Comparison of ENCODE assay signal across 1 cellular context in the genomic region with DNA sequence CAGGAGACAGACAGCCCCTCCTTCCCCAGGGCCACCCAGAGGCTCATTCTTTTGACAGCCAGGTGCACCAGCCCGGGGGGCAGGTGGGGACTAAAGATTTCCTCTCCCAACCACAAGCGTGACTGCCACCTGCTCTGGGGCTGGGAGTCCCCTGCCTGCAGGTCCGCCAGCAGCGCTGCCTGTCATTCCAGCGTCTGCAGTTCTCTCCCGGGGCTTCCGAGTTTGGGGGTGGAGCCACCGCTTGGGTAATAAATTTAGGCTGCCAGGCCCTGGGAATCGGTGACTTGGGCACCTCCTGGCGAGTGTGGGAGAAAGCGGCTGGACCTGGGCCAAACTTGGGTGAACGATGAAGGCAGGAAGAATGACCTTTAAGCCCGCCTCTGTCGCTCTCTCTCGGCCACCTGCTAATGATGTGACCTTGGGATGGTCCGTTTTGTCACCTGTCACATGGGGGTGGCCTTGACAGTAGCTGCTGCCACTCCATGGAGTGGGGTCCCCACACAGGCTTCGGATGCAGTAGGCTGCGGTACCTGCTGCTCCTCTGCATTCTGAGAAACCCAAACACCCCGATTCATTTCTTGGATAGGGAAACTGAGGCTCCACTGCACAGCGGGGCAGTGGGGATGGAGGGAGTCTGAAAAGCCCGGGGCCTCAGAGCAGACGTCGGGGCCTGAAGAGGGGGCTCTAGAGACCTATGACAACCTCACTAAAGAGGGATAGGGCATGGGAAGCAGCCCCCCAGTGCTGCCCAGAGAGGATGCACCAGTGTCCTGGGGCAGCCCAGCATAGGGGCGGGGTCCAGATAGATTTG.
TF ChIP-seq lines count a peak whose summit lies in the region.

No MANE protein-coding gene starts in this region.

TF ChIP-seq in HepG2, 621 proteins besides CTCF, POLR2A, EP300 and RAD21 (continued from another document and continues in another):
- TF ChIP-seq RORA (CRISPR knock-in tag; IDR thresholded peaks at IDR 0.05) (no peak), ZNF670 (CRISPR knock-in tag; IDR thresholded peaks at IDR 0.05; ENCODE audit: borderline replicate concordance) (no peak; the same call in 1 of the 2 replicates), ZNF260 (CRISPR knock-in tag; IDR thresholded peaks at IDR 0.05; ENCODE audit: borderline replicate concordance, low read depth) (no peak), NR2F6 (IDR thresholded peaks at IDR 0.05) (peak; percentile 67), NR2F6 (CRISPR knock-in tag; IDR thresholded peaks at IDR 0.05) (peak; percentile 88), ZKSCAN1 (IDR thresholded peaks at IDR 0.05; ENCODE audit: low read length) (no peak), ZNF337 (CRISPR knock-in tag; IDR thresholded peaks at IDR 0.05; ENCODE audit: borderline replicate concordance, low read depth) (no peak), RBFOX2 (IDR thresholded peaks at IDR 0.05; ENCODE audit: low read depth, low read length) (no peak), NFRKB (IDR thresholded peaks at IDR 0.05) (no peak), NCOA1 (CRISPR knock-in tag; IDR thresholded peaks at IDR 0.05) (0 out of 2 replicates have a peak, but pooled peaks have one; percentile 65), ELF3 (CRISPR knock-in tag; IDR thresholded peaks at IDR 0.05) (peak; percentile 35; the same call in 1 of the 2 replicates), TCF7 (IDR thresholded peaks at IDR 0.05; ENCODE audit: low read depth) (no peak), ZNF460 (CRISPR knock-in tag; IDR thresholded peaks at IDR 0.05; ENCODE audit: borderline replicate concordance) (no peak; the same call in 1 of the 2 replicates), KDM4B (CRISPR knock-in tag; IDR thresholded peaks at IDR 0.05) (no peak)
- TF ChIP-seq, protein P1, sequence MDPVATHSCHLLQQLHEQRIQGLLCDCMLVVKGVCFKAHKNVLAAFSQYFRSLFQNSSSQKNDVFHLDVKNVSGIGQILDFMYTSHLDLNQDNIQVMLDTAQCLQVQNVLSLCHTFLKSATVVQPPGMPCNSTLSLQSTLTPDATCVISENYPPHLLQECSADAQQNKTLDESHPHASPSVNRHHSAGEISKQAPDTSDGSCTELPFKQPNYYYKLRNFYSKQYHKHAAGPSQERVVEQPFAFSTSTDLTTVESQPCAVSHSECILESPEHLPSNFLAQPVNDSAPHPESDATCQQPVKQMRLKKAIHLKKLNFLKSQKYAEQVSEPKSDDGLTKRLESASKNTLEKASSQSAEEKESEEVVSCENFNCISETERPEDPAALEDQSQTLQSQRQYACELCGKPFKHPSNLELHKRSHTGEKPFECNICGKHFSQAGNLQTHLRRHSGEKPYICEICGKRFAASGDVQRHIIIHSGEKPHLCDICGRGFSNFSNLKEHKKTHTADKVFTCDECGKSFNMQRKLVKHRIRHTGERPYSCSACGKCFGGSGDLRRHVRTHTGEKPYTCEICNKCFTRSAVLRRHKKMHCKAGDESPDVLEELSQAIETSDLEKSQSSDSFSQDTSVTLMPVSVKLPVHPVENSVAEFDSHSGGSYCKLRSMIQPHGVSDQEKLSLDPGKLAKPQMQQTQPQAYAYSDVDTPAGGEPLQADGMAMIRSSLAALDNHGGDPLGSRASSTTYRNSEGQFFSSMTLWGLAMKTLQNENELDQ (CRISPR knock-in tag; IDR thresholded peaks at IDR 0.05; ENCODE audit: borderline replicate concordance): no peak
- TF ChIP-seq, protein P2, sequence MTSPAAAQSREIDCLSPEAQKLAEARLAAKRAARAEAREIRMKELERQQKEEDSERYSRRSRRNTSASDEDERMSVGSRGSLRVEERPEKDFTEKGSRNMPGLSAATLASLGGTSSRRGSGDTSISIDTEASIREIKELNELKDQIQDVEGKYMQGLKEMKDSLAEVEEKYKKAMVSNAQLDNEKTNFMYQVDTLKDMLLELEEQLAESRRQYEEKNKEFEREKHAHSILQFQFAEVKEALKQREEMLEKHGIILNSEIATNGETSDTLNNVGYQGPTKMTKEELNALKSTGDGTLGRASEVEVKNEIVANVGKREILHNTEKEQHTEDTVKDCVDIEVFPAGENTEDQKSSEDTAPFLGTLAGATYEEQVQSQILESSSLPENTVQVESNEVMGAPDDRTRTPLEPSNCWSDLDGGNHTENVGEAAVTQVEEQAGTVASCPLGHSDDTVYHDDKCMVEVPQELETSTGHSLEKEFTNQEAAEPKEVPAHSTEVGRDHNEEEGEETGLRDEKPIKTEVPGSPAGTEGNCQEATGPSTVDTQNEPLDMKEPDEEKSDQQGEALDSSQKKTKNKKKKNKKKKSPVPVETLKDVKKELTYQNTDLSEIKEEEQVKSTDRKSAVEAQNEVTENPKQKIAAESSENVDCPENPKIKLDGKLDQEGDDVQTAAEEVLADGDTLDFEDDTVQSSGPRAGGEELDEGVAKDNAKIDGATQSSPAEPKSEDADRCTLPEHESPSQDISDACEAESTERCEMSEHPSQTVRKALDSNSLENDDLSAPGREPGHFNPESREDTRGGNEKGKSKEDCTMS (CRISPR knock-in tag; conservative IDR thresholded peaks at IDR 0.05): no peak
- TF ChIP-seq, protein P3, sequence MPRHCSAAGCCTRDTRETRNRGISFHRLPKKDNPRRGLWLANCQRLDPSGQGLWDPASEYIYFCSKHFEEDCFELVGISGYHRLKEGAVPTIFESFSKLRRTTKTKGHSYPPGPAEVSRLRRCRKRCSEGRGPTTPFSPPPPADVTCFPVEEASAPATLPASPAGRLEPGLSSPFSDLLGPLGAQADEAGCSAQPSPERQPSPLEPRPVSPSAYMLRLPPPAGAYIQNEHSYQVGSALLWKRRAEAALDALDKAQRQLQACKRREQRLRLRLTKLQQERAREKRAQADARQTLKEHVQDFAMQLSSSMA (CRISPR knock-in tag; IDR thresholded peaks at IDR 0.05): no peak
- TF ChIP-seq, protein P4, sequence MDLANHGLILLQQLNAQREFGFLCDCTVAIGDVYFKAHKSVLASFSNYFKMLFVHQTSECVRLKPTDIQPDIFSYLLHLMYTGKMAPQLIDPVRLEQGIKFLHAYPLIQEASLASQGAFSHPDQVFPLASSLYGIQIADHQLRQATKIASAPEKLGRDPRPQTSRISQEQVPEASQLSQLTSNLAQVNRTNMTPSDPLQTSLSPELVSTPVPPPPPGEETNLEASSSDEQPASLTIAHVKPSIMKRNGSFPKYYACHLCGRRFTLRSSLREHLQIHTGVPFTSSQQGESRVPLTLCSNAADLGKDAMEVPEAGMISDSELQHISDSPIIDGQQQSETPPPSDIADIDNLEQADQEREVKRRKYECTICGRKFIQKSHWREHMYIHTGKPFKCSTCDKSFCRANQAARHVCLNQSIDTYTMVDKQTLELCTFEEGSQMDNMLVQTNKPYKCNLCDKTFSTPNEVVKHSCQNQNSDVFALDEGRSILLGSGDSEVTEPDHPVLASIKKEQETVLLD (CRISPR knock-in tag; IDR thresholded peaks at IDR 0.05; ENCODE audit: low read depth): no peak
- TF ChIP-seq, protein P5, sequence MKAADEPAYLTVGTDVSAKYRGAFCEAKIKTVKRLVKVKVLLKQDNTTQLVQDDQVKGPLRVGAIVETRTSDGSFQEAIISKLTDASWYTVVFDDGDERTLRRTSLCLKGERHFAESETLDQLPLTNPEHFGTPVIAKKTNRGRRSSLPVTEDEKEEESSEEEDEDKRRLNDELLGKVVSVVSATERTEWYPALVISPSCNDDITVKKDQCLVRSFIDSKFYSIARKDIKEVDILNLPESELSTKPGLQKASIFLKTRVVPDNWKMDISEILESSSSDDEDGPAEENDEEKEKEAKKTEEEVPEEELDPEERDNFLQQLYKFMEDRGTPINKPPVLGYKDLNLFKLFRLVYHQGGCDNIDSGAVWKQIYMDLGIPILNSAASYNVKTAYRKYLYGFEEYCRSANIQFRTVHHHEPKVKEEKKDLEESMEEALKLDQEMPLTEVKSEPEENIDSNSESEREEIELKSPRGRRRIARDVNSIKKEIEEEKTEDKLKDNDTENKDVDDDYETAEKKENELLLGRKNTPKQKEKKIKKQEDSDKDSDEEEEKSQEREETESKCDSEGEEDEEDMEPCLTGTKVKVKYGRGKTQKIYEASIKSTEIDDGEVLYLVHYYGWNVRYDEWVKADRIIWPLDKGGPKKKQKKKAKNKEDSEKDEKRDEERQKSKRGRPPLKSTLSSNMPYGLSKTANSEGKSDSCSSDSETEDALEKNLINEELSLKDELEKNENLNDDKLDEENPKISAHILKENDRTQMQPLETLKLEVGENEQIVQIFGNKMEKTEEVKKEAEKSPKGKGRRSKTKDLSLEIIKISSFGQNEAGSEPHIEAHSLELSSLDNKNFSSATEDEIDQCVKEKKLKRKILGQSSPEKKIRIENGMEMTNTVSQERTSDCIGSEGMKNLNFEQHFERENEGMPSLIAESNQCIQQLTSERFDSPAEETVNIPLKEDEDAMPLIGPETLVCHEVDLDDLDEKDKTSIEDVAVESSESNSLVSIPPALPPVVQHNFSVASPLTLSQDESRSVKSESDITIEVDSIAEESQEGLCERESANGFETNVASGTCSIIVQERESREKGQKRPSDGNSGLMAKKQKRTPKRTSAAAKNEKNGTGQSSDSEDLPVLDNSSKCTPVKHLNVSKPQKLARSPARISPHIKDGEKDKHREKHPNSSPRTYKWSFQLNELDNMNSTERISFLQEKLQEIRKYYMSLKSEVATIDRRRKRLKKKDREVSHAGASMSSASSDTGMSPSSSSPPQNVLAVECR (CRISPR knock-in tag; IDR thresholded peaks at IDR 0.05; ENCODE audit: borderline replicate concordance): peak; percentile 71
- TF ChIP-seq, protein P6, sequence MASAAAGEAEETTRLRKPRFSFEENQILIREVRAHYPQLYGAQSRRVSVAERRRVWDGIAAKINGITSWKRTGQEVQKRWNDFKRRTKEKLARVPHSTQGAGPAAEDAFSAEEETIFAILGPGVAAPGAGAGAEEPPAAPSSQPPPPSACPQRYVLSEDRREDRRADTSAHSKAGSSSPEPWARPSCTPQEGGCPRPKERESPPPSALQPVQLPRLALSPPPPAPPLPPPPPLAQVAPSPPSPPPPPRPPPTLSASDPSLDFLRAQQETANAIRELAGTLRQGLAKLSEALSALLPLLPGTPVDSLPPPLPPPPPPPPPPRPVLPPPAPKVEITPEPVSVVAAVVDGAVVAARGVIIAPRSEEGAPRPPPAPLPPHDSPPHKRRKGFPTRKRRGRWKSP (CRISPR knock-in tag; IDR thresholded peaks at IDR 0.05): 0 out of 2 replicates have a peak, but pooled peaks have one; percentile 51
- TF ChIP-seq, protein P7, sequence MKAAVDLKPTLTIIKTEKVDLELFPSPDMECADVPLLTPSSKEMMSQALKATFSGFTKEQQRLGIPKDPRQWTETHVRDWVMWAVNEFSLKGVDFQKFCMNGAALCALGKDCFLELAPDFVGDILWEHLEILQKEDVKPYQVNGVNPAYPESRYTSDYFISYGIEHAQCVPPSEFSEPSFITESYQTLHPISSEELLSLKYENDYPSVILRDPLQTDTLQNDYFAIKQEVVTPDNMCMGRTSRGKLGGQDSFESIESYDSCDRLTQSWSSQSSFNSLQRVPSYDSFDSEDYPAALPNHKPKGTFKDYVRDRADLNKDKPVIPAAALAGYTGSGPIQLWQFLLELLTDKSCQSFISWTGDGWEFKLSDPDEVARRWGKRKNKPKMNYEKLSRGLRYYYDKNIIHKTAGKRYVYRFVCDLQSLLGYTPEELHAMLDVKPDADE (CRISPR knock-in tag; IDR thresholded peaks at IDR 0.05): no peak
- TF ChIP-seq, protein P8, sequence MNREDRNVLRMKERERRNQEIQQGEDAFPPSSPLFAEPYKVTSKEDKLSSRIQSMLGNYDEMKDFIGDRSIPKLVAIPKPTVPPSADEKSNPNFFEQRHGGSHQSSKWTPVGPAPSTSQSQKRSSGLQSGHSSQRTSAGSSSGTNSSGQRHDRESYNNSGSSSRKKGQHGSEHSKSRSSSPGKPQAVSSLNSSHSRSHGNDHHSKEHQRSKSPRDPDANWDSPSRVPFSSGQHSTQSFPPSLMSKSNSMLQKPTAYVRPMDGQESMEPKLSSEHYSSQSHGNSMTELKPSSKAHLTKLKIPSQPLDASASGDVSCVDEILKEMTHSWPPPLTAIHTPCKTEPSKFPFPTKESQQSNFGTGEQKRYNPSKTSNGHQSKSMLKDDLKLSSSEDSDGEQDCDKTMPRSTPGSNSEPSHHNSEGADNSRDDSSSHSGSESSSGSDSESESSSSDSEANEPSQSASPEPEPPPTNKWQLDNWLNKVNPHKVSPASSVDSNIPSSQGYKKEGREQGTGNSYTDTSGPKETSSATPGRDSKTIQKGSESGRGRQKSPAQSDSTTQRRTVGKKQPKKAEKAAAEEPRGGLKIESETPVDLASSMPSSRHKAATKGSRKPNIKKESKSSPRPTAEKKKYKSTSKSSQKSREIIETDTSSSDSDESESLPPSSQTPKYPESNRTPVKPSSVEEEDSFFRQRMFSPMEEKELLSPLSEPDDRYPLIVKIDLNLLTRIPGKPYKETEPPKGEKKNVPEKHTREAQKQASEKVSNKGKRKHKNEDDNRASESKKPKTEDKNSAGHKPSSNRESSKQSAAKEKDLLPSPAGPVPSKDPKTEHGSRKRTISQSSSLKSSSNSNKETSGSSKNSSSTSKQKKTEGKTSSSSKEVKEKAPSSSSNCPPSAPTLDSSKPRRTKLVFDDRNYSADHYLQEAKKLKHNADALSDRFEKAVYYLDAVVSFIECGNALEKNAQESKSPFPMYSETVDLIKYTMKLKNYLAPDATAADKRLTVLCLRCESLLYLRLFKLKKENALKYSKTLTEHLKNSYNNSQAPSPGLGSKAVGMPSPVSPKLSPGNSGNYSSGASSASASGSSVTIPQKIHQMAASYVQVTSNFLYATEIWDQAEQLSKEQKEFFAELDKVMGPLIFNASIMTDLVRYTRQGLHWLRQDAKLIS (CRISPR knock-in tag; IDR thresholded peaks at IDR 0.05): no peak
- TF ChIP-seq, protein P9, sequence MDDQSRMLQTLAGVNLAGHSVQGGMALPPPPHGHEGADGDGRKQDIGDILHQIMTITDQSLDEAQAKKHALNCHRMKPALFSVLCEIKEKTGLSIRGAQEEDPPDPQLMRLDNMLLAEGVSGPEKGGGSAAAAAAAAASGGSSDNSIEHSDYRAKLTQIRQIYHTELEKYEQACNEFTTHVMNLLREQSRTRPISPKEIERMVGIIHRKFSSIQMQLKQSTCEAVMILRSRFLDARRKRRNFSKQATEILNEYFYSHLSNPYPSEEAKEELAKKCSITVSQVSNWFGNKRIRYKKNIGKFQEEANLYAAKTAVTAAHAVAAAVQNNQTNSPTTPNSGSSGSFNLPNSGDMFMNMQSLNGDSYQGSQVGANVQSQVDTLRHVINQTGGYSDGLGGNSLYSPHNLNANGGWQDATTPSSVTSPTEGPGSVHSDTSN (CRISPR knock-in tag; IDR thresholded peaks at IDR 0.05; ENCODE audit: borderline replicate concordance): no peak
